Comparison of ENCODE assay signal across 23 cellular contexts in genomic region chr16:50900391-50900942, GRCh38.
"Had no signal": no experiment of that assay in that cellular context is flagged by ENCODE, and none has a peak within 500 bp of the region (broad histone marks: within the 10 kb centered on the region; RNA-seq: fewer than 3 reads in every experiment).

No MANE protein-coding gene starts in this region.

- H3K27ac ChIP-seq: HL-60, KMS-11, RWPE1 had no signal

- H3K4me3 ChIP-seq: K562 had no signal

- H3K27ac Mint-ChIP-seq: IgD-negative memory B cell had no signal

- ATAC-seq: K562, Panc1, PC-3, SK-N-SH treated with all-trans-retinoic acid at 6 μM for 48 hours had no signal

- H3K36me3 Mint-ChIP-seq: IgD-negative memory B cell had no signal

- H3K4me3 Mint-ChIP-seq: IgD-negative memory B cell had no signal

- DNase-seq: Kasumi-1; MM.1S; NCI-H1436; NCI-H2081; NCI-H2107; NCI-H2171 treated with DMSO at 0.1 percent for 48 hours; NCI-H226; NCI-H446; NCI-H510A; NCI-H524 treated with DMSO at 0.1 percent for 48 hours; NCI-H69; NK-92 treated with Interleukin-12 subunit alpha and Interleukin-12 subunit beta, amount 100 ng/mL, for 24 hours; PC-3; SHP77; T-helper 1 cell; T-helper 2 cell had no signal
